In genomic region chr20:46378390-46379009, GRCh38 we compare ENCODE assay signal across 15 cellular contexts. TPM values are rescaled to one million over a fixed set of nuclear protein-coding genes. Genes with fewer than 3 reads are reported as not detected.
DNase-seq lines count a peak whose midpoint lies in the region; ATAC-seq and TF ChIP-seq lines count a peak whose summit lies in the region.
"Had no signal": no experiment of that assay in that cellular context is flagged by ENCODE, and none has a peak within 500 bp of the region (broad histone marks: within the 10 kb centered on the region; RNA-seq: fewer than 3 reads in every experiment).

No MANE protein-coding gene starts in this region.

- in situ Hi-C loops in KBM-7 (cut with MboI; ENCODE audit: low pct_unique_long_range_greater_than_20kb, low sequenced_read_pairs) = no loop called here

- no peaks in the 10 kb centered on the region for H3K27me3 Mint-ChIP-seq in activated naive CD4-positive, alpha-beta T cell treated with anti-CD3 and anti-CD28 coated beads for 36 hours (ENCODE audit: low read depth)
- no peaks in the 10 kb centered on the region for H3K27me3 Mint-ChIP-seq in activated naive CD4-positive, alpha-beta T cell treated with anti-CD3 and anti-CD28 coated beads, Interleukin-2, amount 10 ng/mL, durations not matched to agents 7 days and 5 days

- peak overlapping the region; percentile 8 for H3K27ac Mint-ChIP-seq in activated naive CD4-positive, alpha-beta T cell treated with anti-CD3 and anti-CD28 coated beads for 36 hours
- no peak overlapping the region for H3K27ac Mint-ChIP-seq in activated naive CD4-positive, alpha-beta T cell treated with anti-CD3 and anti-CD28 coated beads, Interleukin-2, amount 10 ng/mL, durations not matched to agents 7 days and 5 days
- H3K27ac Mint-ChIP-seq in stimulated activated effector memory CD8-positive, alpha-beta T cell treated with anti-CD3 and anti-CD28 coated beads, Interleukin-12 subunit alpha, Interleukin-12 subunit beta, amount 100 ng/mL, for 72 hours = peak overlapping the region; percentile 74
- H3K27ac Mint-ChIP-seq: GM23338 had no signal

- intact Hi-C loops in activated naive CD4-positive, alpha-beta T cell treated with anti-CD3 and anti-CD28 coated beads for 36 hours (cut with micrococcal nuclease) = no loop called here
- intact Hi-C loops in sciatic nerve (cut with DNase I) (no loop called here), posterior vena cava (cut with DNase I) (no loop called here)

- peaks cover 25% of the 10 kb centered on the region for H3K36me3 Mint-ChIP-seq in activated naive CD4-positive, alpha-beta T cell treated with anti-CD3 and anti-CD28 coated beads for 36 hours (ENCODE audit: low read depth)
- H3K36me3 Mint-ChIP-seq in activated naive CD4-positive, alpha-beta T cell treated with anti-CD3 and anti-CD28 coated beads, Interleukin-2, amount 10 ng/mL, durations not matched to agents 7 days and 5 days = peaks cover 46% of the 10 kb centered on the region
- H3K36me3 Mint-ChIP-seq in stimulated activated effector memory CD8-positive, alpha-beta T cell treated with anti-CD3 and anti-CD28 coated beads, Interleukin-12 subunit alpha, Interleukin-12 subunit beta, amount 100 ng/mL, for 72 hours = peaks cover 100% of the 10 kb centered on the region

- DNase-seq in activated naive CD4-positive, alpha-beta T cell treated with anti-CD3 and anti-CD28 coated beads for 36 hours = no peak
- DNase-seq in activated naive CD4-positive, alpha-beta T cell treated with anti-CD3 and anti-CD28 coated beads, Interleukin-2, amount 10 ng/mL, durations not matched to agents 7 days and 5 days = no peak
- DNase-seq in RWPE1 (ENCODE audit: low spot score) (no peak), KBM-7 (no peak), sciatic nerve (ENCODE audit: low spot score) (no peak), posterior vena cava (ENCODE audit: low spot score) (no peak)
- no peak for DNase-seq in stimulated activated effector memory CD8-positive, alpha-beta T cell treated with anti-CD3 and anti-CD28 coated beads, Interleukin-12 subunit alpha, Interleukin-12 subunit beta, amount 100 ng/mL, for 72 hours (ENCODE audit: low spot score in 2 of 2)
- DNase-seq: DMS79, NCI-H1048, NCI-H2227 treated with DMSO at 0.1 percent for 48 hours, NCI-H526 treated with DMSO at 0.1 percent for 48 hours, PC-3 had no signal

- no peak overlapping the region for H3K4me3 Mint-ChIP-seq in activated naive CD4-positive, alpha-beta T cell treated with anti-CD3 and anti-CD28 coated beads for 36 hours
- no peak overlapping the region for H3K4me3 Mint-ChIP-seq in activated naive CD4-positive, alpha-beta T cell treated with anti-CD3 and anti-CD28 coated beads, Interleukin-2, amount 10 ng/mL, durations not matched to agents 7 days and 5 days
- H3K4me3 Mint-ChIP-seq in stimulated activated effector memory CD8-positive, alpha-beta T cell treated with anti-CD3 and anti-CD28 coated beads, Interleukin-12 subunit alpha, Interleukin-12 subunit beta, amount 100 ng/mL, for 72 hours = no peak overlapping the region
- H3K4me3 Mint-ChIP-seq: GM23338 had no signal

- CTCF ChIA-PET in activated naive CD4-positive, alpha-beta T cell treated with anti-CD3 and anti-CD28 coated beads for 36 hours (lab: Charles Lee) = interaction anchor here (0.7 to 1.6 kb wide), 4 partner anchors 8 to 50 kb away, joined by 3 to 4 read pairs (median 3); no protein-coding TSS in a partner anchor
- CTCF ChIA-PET in activated naive CD4-positive, alpha-beta T cell treated with anti-CD3 and anti-CD28 coated beads, Interleukin-2, amount 10 ng/mL, durations not matched to agents 7 days and 5 days (lab: Charles Lee) = interaction anchor here (1.1 kb wide), 1 partner anchor 30 kb away, joined by 3 read pairs; no protein-coding TSS in a partner anchor
- CTCF ChIA-PET in RWPE1 (lab: Yijun Ruan, JAX) = interaction anchor here (0.6 to 2.1 kb wide), 6 partner anchors 10 to 395 kb away, joined by 3 to 7 read pairs (median 3); no protein-coding TSS in a partner anchor

- POLR2A ChIA-PET in RWPE1 (lab: Yijun Ruan, JAX; ENCODE audit: low non-redundant PET) = interaction anchor here (1.1 to 1.5 kb wide), 2 partner anchors 14 to 15 kb away, joined by 3 to 6 read pairs; no protein-coding TSS in a partner anchor

- peak; percentile 90 for ATAC-seq in esophagus mucosa
- ATAC-seq in stimulated activated effector memory CD8-positive, alpha-beta T cell treated with anti-CD3 and anti-CD28 coated beads, Interleukin-12 subunit alpha, Interleukin-12 subunit beta, amount 100 ng/mL, for 72 hours = no peak
- ATAC-seq in sciatic nerve = no peak
- ATAC-seq: GM23338, K562, PC-3 had no signal

- H3K9me3 Mint-ChIP-seq in activated naive CD4-positive, alpha-beta T cell treated with anti-CD3 and anti-CD28 coated beads for 36 hours = no peaks in the 10 kb centered on the region
- no peaks in the 10 kb centered on the region for H3K9me3 Mint-ChIP-seq in activated naive CD4-positive, alpha-beta T cell treated with anti-CD3 and anti-CD28 coated beads, Interleukin-2, amount 10 ng/mL, durations not matched to agents 7 days and 5 days
- H3K9me3 Mint-ChIP-seq in stimulated activated effector memory CD8-positive, alpha-beta T cell treated with anti-CD3 and anti-CD28 coated beads, Interleukin-12 subunit alpha, Interleukin-12 subunit beta, amount 100 ng/mL, for 72 hours = no peaks in the 10 kb centered on the region
- H3K9me3 Mint-ChIP-seq: GM23338 had no signal

- peak overlapping the region; percentile 59 for H3K27ac ChIP-seq in RWPE1

- no peaks in the 10 kb centered on the region for H3K4me1 Mint-ChIP-seq in activated naive CD4-positive, alpha-beta T cell treated with anti-CD3 and anti-CD28 coated beads for 36 hours (ENCODE audit: low read depth)
- no peaks in the 10 kb centered on the region for H3K4me1 Mint-ChIP-seq in activated naive CD4-positive, alpha-beta T cell treated with anti-CD3 and anti-CD28 coated beads, Interleukin-2, amount 10 ng/mL, durations not matched to agents 7 days and 5 days
- peaks cover 14% of the 10 kb centered on the region for H3K4me1 Mint-ChIP-seq in stimulated activated effector memory CD8-positive, alpha-beta T cell treated with anti-CD3 and anti-CD28 coated beads, Interleukin-12 subunit alpha, Interleukin-12 subunit beta, amount 100 ng/mL, for 72 hours
- H3K4me1 Mint-ChIP-seq: GM23338 had no signal

- no peak for TF ChIP-seq CTCF in RWPE1 (conservative IDR thresholded peaks at IDR 0.05; ENCODE audit: low read depth)

RNA-seq across cellular contexts. Expression of gene ELMO2, which starts 27.9 kb away (rescaled TPM):
- total RNA-seq in activated naive CD4-positive, alpha-beta T cell treated with anti-CD3 and anti-CD28 coated beads for 36 hours = 10 to 100 TPM; 76.8 to 81.0 TPM
- total RNA-seq in esophagus mucosa (30.0 TPM), sciatic nerve (84.9 TPM), posterior vena cava (10 to 100 TPM; 43.6 to 48.9 TPM)
